Comparison of ENCODE assay signal across 9 cellular contexts in the genomic region with DNA sequence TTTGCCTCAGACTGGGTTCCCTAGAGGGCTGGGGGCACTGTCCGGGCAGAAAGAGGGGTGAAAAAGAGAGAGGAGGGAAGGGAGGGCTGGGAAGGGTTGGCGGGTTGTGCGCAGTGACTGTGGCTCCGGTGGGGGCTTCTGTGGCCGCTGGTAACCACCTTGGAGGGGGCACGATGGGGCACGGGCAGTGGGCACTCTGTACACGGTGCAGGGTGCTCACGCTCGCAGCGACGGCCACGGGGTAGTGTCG. TPM values are rescaled to one million over a fixed set of nuclear protein-coding genes. Genes with fewer than 3 reads are reported as not detected.
DNase-seq lines count a peak whose midpoint lies in the region; ATAC-seq and TF ChIP-seq lines count a peak whose summit lies in the region.
"Had no signal": no experiment of that assay in that cellular context is flagged by ENCODE, and none has a peak within 500 bp of the region (broad histone marks: within the 10 kb centered on the region; RNA-seq: fewer than 3 reads in every experiment).

No MANE protein-coding gene starts in this region.

- H3K4me1 ChIP-seq in BLaER1 (peaks cover 24% of the 10 kb centered on the region), gastroesophageal sphincter (peaks cover 0 to 16% (median 3%) of the 10 kb centered on the region in 3 donors)

- DNase-seq in T-helper 17 cell (no peak), osteocyte (ENCODE audit: extremely low spot score, unreplicated experiment) (no peak), NCI-H2171 treated with DMSO at 0.1 percent for 48 hours (lab: John Stamatoyannopoulos, UW) (no peak), AML-193 (lab: John Stamatoyannopoulos, UW) (no peak), Kasumi-1 (lab: John Stamatoyannopoulos, UW) (no peak)

- peak overlapping the region; percentile 84 for H3K4me3 Mint-ChIP-seq in T-helper 17 cell
- H3K4me3 Mint-ChIP-seq in osteocyte (ENCODE audit: unreplicated experiment), result peak overlapping the region; percentile 66

- peak overlapping the region; percentile 94 for H3K4me2 ChIP-seq in BLaER1

- H3K4me3 ChIP-seq in BLaER1 (peak overlapping the region; percentile 73), gastroesophageal sphincter (peak overlapping the region in 1 of 2 donors; percentile 63)

- no peaks in the 10 kb centered on the region for H3K36me3 Mint-ChIP-seq in T-helper 17 cell (ENCODE audit: low read depth)
- no peaks in the 10 kb centered on the region for H3K36me3 Mint-ChIP-seq in osteocyte (ENCODE audit: unreplicated experiment)

- H3K27ac ChIP-seq in BLaER1 (no peak overlapping the region), gastroesophageal sphincter (peak overlapping the region in 2 of 4 donors; percentile 14 to 60)
- H3K27ac ChIP-seq: SK-N-MC had no signal

- H3K9me3 ChIP-seq in BLaER1, result no peaks in the 10 kb centered on the region
- no peaks in the 10 kb centered on the region for H3K9me3 ChIP-seq in T-helper 17 cell (ENCODE audit: control insufficient read depth, low read length, poor library complexity, severe bottlenecking)
- H3K9me3 ChIP-seq in gastroesophageal sphincter, result no peaks in the 10 kb centered on the region

- ATAC-seq in T-helper 17 cell (no peak), gastroesophageal sphincter (peak; percentile 15), HG02763 (IDR thresholded peaks at IDR 0.05; ENCODE audit: unreplicated experiment) (no peak)

- no peak for TF ChIP-seq EP300 in gastroesophageal sphincter (IDR thresholded peaks at IDR 0.05)

- H3K27me3 Mint-ChIP-seq in T-helper 17 cell (peaks cover 17% of the 10 kb centered on the region), osteocyte (ENCODE audit: unreplicated experiment) (peaks cover 3% of the 10 kb centered on the region)

- H3K27me3 ChIP-seq in BLaER1 (peaks cover 27% of the 10 kb centered on the region), gastroesophageal sphincter (peaks cover 35% of the 10 kb centered on the region)

- TF ChIP-seq CTCF in gastroesophageal sphincter (IDR thresholded peaks at IDR 0.05), result no peak
- no peak for TF ChIP-seq CTCF in osteocyte (IDR thresholded peaks at IDR 0.05)

- H4K20me1 ChIP-seq in BLaER1, result no peaks in the 10 kb centered on the region

- H3K36me3 ChIP-seq in BLaER1 (no peaks in the 10 kb centered on the region), gastroesophageal sphincter (no peaks in the 10 kb centered on the region)

- peaks cover 21% of the 10 kb centered on the region for H3K4me1 Mint-ChIP-seq in T-helper 17 cell
- H3K4me1 Mint-ChIP-seq in osteocyte (ENCODE audit: unreplicated experiment), result peaks cover 12% of the 10 kb centered on the region

- H3K27ac Mint-ChIP-seq in T-helper 17 cell (peak overlapping the region; percentile 11), osteocyte (ENCODE audit: unreplicated experiment) (no peak overlapping the region)

- 10% methylated on average over 8 of the region's 14 CpGs; no CpG with 5 or more reads in 1 of the 2 donors for WGBS in gastroesophageal sphincter (ENCODE audit: low coverage in 1 of 2), 2 donors

- no peak for TF ChIP-seq POLR2A in gastroesophageal sphincter (IDR thresholded peaks at IDR 0.05)

- no peak overlapping the region for H3K9ac ChIP-seq in BLaER1

- no peaks in the 10 kb centered on the region for H3K9me3 Mint-ChIP-seq in osteocyte (ENCODE audit: unreplicated experiment)

RNA-seq across cellular contexts. Expression of a gene that starts 0.6 kb away (rescaled TPM):
- total RNA-seq in T-helper 17 cell (under 1 TPM; 0.16 to 0.75 TPM), gastroesophageal sphincter (10 to 100 TPM in 1 of 4 donors, 1 to 10 TPM in 3; 1.7 to 11.4 (median 5.4) TPM), osteocyte (0.30 and 1.2 TPM in 2 replicates)

RNA-seq across cellular contexts. Expression of a gene that starts 38.8 kb away (rescaled TPM):
- total RNA-seq in T-helper 17 cell, result 10 to 100 TPM; 37.0 to 39.6 TPM
- 10 to 100 TPM; 52.5 to 82.2 (median 75.8) TPM for total RNA-seq in gastroesophageal sphincter
- 61.8 and 67.4 TPM in 2 replicates for total RNA-seq in osteocyte
